ENCODE assay signal across 1 cellular context in the genomic region with DNA sequence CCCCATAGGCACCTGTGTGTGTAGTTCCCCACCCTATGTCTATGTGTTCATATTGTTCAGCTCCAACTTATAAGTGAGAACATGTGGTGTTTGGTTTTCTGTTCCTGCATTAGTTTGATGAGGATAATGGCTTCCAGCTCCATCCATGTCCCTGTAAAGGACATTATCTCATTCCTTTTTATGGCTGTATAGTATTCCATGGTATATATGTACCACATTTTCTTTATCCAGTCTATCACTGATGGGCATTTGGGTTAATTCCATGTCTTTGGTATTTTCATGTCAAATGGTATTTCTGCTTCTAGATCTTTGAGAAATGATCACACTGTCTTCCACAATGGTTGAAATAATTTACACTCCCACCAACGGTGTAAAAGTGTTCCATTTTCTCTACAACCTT. TPM values are rescaled to one million over a fixed set of nuclear protein-coding genes. Genes with fewer than 3 reads are reported as not detected.
"Had no signal": no experiment of that assay in that cellular context is flagged by ENCODE, and none has a peak within 500 bp of the region (broad histone marks: within the 10 kb centered on the region; RNA-seq: fewer than 3 reads in every experiment).

No MANE protein-coding gene starts in this region.

RNA-seq across cellular contexts. Expression of a gene that starts 36.4 kb away (rescaled TPM):
- polyA plus RNA-seq: cardiac muscle cell had no signal
